In genomic region chr19:5913739-5914357, GRCh38 we compare ENCODE assay signal across 9 cellular contexts. TPM values are rescaled to one million over a fixed set of nuclear protein-coding genes. Genes with fewer than 3 reads are reported as not detected.
A peak's percentile ranks its signal among the peaks of the same experiment; 100 is the strongest.
DNase-seq lines count a peak whose midpoint lies in the region; ATAC-seq and TF ChIP-seq lines count a peak whose summit lies in the region.
"Had no signal": no experiment of that assay in that cellular context is flagged by ENCODE, and none has a peak within 500 bp of the region (broad histone marks: within the 10 kb centered on the region; RNA-seq: fewer than 3 reads in every experiment).

TSS of gene CAPS (plus strand) at chr19:5914254. CDS start at chr19:5914407, 153 bp downstream.

- H3K27ac ChIP-seq in endodermal cell (ENCODE audit: low read depth, low read length) (no peak within 1 kb of the TSS), aorta (ENCODE audit: low read depth in 1 of 2, low read length in 2 of 2) (no peak within 1 kb of the TSS)

- no peaks in the 10 kb centered on the region for H3K27me3 ChIP-seq in endodermal cell (ENCODE audit: control insufficient read depth, insufficient read depth, low read length, poor library complexity, severe bottlenecking)
- no peaks in the 10 kb centered on the region for H3K27me3 ChIP-seq in aorta (ENCODE audit: control insufficient read depth in 1 of 2, insufficient read depth in 2 of 2, low read length in 1 of 2)

- H3K9ac ChIP-seq in endodermal cell (ENCODE audit: extremely low read depth, low read length, poor library complexity, severe bottlenecking): no peak within 1 kb of the TSS

- no peak for TF ChIP-seq CTCF in endodermal cell (conservative IDR thresholded peaks at IDR 0.05)

- no peak for DNase-seq in stimulated activated naive CD8-positive, alpha-beta T cell treated with anti-CD3 and anti-CD28 coated beads, Interleukin-15, Interleukin-2, amounts not matched to agents 100 U/mL and 50 U/mL, for 24 hours
- DNase-seq in endodermal cell (no peak), medulla oblongata (ENCODE audit: extremely low spot score) (peak; percentile 76), aorta (peak in 1 of 2 donors; percentile 81), SKM-1 treated with dmso at 0.1 percent for 144 hours (lab: John Stamatoyannopoulos, UW; ENCODE audit: unreplicated experiment) (no peak)
- DNase-seq in stimulated activated CD4-positive, alpha-beta T cell treated with anti-CD3 and anti-CD28 coated beads, Interleukin-4, amount 100 ng/mL, for 24 hours: no peak
- DNase-seq in stimulated activated naive CD4-positive, alpha-beta T cell treated with Interleukin-2 at 50 U/mL for 16 hours (lab: John Stamatoyannopoulos, UW): no peak

- 91 to 96% methylated on average over 6 to 10 of the region's 10 CpGs for WGBS in endodermal cell (ENCODE audit: insufficient coverage in 1 of 2, insufficient read length in 1 of 2), 2 experiments
- 63 to 64% methylated on average over 10 of the region's 10 CpGs for WGBS in aorta, 2 donors

- no peaks in the 10 kb centered on the region for H3K27me3 Mint-ChIP-seq in stimulated activated naive CD8-positive, alpha-beta T cell treated with anti-CD3 and anti-CD28 coated beads, Interleukin-15, Interleukin-2, amounts not matched to agents 100 ng/mL and 50 ng/mL, for 24 hours
- H3K27me3 Mint-ChIP-seq in endodermal cell (ENCODE audit: insufficient read depth): no peaks in the 10 kb centered on the region

- intact Hi-C loops in aorta (cut with DNase I): no loop called here

- H3K27ac Mint-ChIP-seq in stimulated activated naive CD8-positive, alpha-beta T cell treated with anti-CD3 and anti-CD28 coated beads, Interleukin-15, Interleukin-2, amounts not matched to agents 100 ng/mL and 50 ng/mL, for 24 hours: peak within 1 kb of the TSS; percentile 49
- peak within 1 kb of the TSS; percentile 52 for H3K27ac Mint-ChIP-seq in endodermal cell
- H3K27ac Mint-ChIP-seq: T-helper 1 cell treated with Interleukin-12 subunit alpha and Interleukin-12 subunit beta and Interleukin-4 antibody, amounts not matched to agents 30 μg/mL and 1 μg/mL, for 36 hours had no signal

- H3K4me1 ChIP-seq in endodermal cell (ENCODE audit: control insufficient read depth, insufficient read depth, low read length) (no peaks in the 10 kb centered on the region), aorta (ENCODE audit: control insufficient read depth in 1 of 2, insufficient read depth in 2 of 2, low read length in 2 of 2) (no peaks in the 10 kb centered on the region)

- ATAC-seq in stimulated activated naive CD8-positive, alpha-beta T cell treated with anti-CD3 and anti-CD28 coated beads, Interleukin-15, Interleukin-2, amounts not matched to agents 100 U/mL and 50 U/mL, for 24 hours: no peak
- ATAC-seq in aorta (ENCODE audit: low FRiP score): peak; percentile 29

- H3K4me3 Mint-ChIP-seq in stimulated activated naive CD8-positive, alpha-beta T cell treated with anti-CD3 and anti-CD28 coated beads, Interleukin-15, Interleukin-2, amounts not matched to agents 100 ng/mL and 50 ng/mL, for 24 hours: no peak within 1 kb of the TSS
- H3K4me3 Mint-ChIP-seq in endodermal cell: no peak within 1 kb of the TSS
- H3K4me3 Mint-ChIP-seq: T-helper 1 cell treated with Interleukin-12 subunit alpha and Interleukin-12 subunit beta and Interleukin-4 antibody, amounts not matched to agents 30 μg/mL and 1 μg/mL, for 36 hours had no signal

- no peaks in the 10 kb centered on the region for H3K9me3 Mint-ChIP-seq in stimulated activated naive CD8-positive, alpha-beta T cell treated with anti-CD3 and anti-CD28 coated beads, Interleukin-15, Interleukin-2, amounts not matched to agents 100 ng/mL and 50 ng/mL, for 24 hours
- no peaks in the 10 kb centered on the region for H3K9me3 Mint-ChIP-seq in endodermal cell
- H3K9me3 Mint-ChIP-seq: T-helper 1 cell treated with Interleukin-12 subunit alpha and Interleukin-12 subunit beta and Interleukin-4 antibody, amounts not matched to agents 30 μg/mL and 1 μg/mL, for 36 hours had no signal

- H3K36me3 ChIP-seq in endodermal cell (ENCODE audit: control insufficient read depth, insufficient read depth, low read length): peaks cover 13% of the 10 kb centered on the region
- peaks cover 0 to 9% of the 10 kb centered on the region in 2 donors for H3K36me3 ChIP-seq in aorta (ENCODE audit: control insufficient read depth in 1 of 2, insufficient read depth in 2 of 2, low read length in 1 of 2)

- peaks cover 4% of the 10 kb centered on the region for H3K36me3 Mint-ChIP-seq in stimulated activated naive CD8-positive, alpha-beta T cell treated with anti-CD3 and anti-CD28 coated beads, Interleukin-15, Interleukin-2, amounts not matched to agents 100 ng/mL and 50 ng/mL, for 24 hours (ENCODE audit: low read depth)
- peaks cover 13% of the 10 kb centered on the region for H3K36me3 Mint-ChIP-seq in endodermal cell (ENCODE audit: low read depth)

- H3K4me3 ChIP-seq in endodermal cell (ENCODE audit: low read length) (no peak within 1 kb of the TSS), aorta (ENCODE audit: low read length in 2 of 2) (no peak within 1 kb of the TSS)

- no peaks in the 10 kb centered on the region for H3K4me1 Mint-ChIP-seq in stimulated activated naive CD8-positive, alpha-beta T cell treated with anti-CD3 and anti-CD28 coated beads, Interleukin-15, Interleukin-2, amounts not matched to agents 100 ng/mL and 50 ng/mL, for 24 hours (ENCODE audit: low read depth)
- H3K4me1 Mint-ChIP-seq in endodermal cell: no peaks in the 10 kb centered on the region

- H3K9me3 ChIP-seq in endodermal cell (ENCODE audit: control insufficient read depth, low read length): no peaks in the 10 kb centered on the region
- no peaks in the 10 kb centered on the region for H3K9me3 ChIP-seq in aorta (ENCODE audit: control insufficient read depth, low read length)

RNA-seq across cellular contexts. Expression of gene CAPS, which starts in this region (rescaled TPM):
- total RNA-seq in endodermal cell (1 to 10 TPM; 6.6 to 6.7 TPM), aorta (10 to 100 TPM in 1 of 2 donors, 1 to 10 TPM in 1; 9.4 to 14.0 TPM)
- polyA plus RNA-seq in endodermal cell (2013, experiment 1 of 2): 3.8 TPM
- polyA plus RNA-seq in endodermal cell (2013, experiment 2 of 2): 3.8 TPM
- polyA plus RNA-seq in aorta: 10 to 100 TPM in 1 of 2 donors, 1 to 10 TPM in 1; 9.3 to 70.9 TPM
